ENCODE assay signal across 8 cellular contexts in the genomic region with DNA sequence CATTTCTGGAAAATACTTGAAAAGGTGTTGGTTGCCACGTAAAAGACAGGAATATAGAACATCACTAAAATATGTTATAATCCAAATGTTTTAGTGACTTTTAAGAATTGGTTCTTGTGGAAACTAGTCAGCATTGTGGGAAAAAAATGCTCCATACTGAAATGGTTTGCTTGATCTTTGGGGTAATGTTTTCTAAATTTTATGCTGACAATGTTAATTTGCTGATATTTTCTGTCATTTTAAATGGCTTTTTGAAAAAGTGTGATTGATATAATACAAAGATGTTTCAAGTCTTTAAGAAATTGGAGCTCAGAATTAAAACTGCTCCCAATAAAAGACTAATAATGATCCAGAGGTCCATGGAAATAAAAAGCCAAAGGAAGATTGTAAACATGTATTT.
"Had no signal": no experiment of that assay in that cellular context is flagged by ENCODE, and none has a peak within 500 bp of the region (broad histone marks: within the 10 kb centered on the region; RNA-seq: fewer than 3 reads in every experiment).

No MANE protein-coding gene starts in this region.

- H3K36me3 ChIP-seq: HAP-1 had no signal

- DNase-seq: GM23248, GOT3, H7, HFFc6, KG1 had no signal

- H2AFZ ChIP-seq: GM23248 had no signal

- H3K4me3 ChIP-seq: GM23248, HAP-1 had no signal

- H3K9ac ChIP-seq: GM23248 had no signal

- H3K27ac ChIP-seq: GM23248, HL-60 had no signal

- H3K4me1 ChIP-seq: HAP-1 had no signal

- ATAC-seq: HCT116 had no signal

- H3K9me3 ChIP-seq: HAP-1 had no signal
